Comparison of ENCODE assay signal across 18 cellular contexts in genomic region chr2:86566158-86566827, GRCh38. TPM values are rescaled to one million over a fixed set of nuclear protein-coding genes. Genes with fewer than 3 reads are reported as not detected.
A peak's percentile ranks its signal among the peaks of the same experiment; 100 is the strongest.
DNase-seq lines count a peak whose midpoint lies in the region; ATAC-seq, FAIRE-seq and TF ChIP-seq lines count a peak whose summit lies in the region.
"Had no signal": no experiment of that assay in that cellular context is flagged by ENCODE, and none has a peak within 500 bp of the region (broad histone marks: within the 10 kb centered on the region; RNA-seq: fewer than 3 reads in every experiment).

No MANE protein-coding gene starts in this region.

- no peak for TF ChIP-seq CTCF in left ventricle myocardium inferior (IDR thresholded peaks at IDR 0.05; ENCODE audit: borderline replicate concordance)
- TF ChIP-seq CTCF in fibroblast of mammary gland (conservative IDR thresholded peaks at IDR 0.05; ENCODE audit: control insufficient read depth, insufficient read depth, low read depth, low read length), result no peak
- no peak for TF ChIP-seq CTCF in D721Med (IDR thresholded peaks at IDR 0.05; ENCODE audit: insufficient read depth, missing control alignments)

- H3K4me3 ChIP-seq in left ventricle myocardium inferior, result no peak overlapping the region
- H3K4me3 ChIP-seq in fibroblast of mammary gland (ENCODE audit: control insufficient read depth, low read depth, low read length), result no peak overlapping the region
- H3K4me3 ChIP-seq: ascending aorta, colonic mucosa, testis had no signal

- no peaks in the 10 kb centered on the region for H3K9me3 ChIP-seq in left ventricle myocardium inferior (replicated peaks)
- H3K9me3 ChIP-seq: ascending aorta, colonic mucosa, testis had no signal

- no peak for FAIRE-seq in D721Med (lab: Jason Lieb, UNC)

- DNase-seq in left ventricle myocardium inferior (no peak), left ventricle myocardium superior (no peak), NCI-H82 (lab: John Stamatoyannopoulos, UW) (peak; percentile 93), fibroblast of mammary gland (ENCODE audit: low read depth) (peak; percentile 17), putamen (ENCODE audit: low spot score) (peak; percentile 50), D721Med (ENCODE audit: insufficient read length, low spot score) (no peak)
- DNase-seq in stimulated activated naive CD4-positive, alpha-beta T cell treated with Interleukin-2 at 50 U/mL for 16 hours (lab: John Stamatoyannopoulos, UW), result no peak
- DNase-seq: activated CD4-positive, alpha-beta memory T cell treated with anti-CD3 and anti-CD28 coated beads for 36 hours; activated naive CD4-positive, alpha-beta T cell treated with anti-CD3 and anti-CD28 coated beads, Interleukin-2, amount 50 U/mL, for 16 hours; colonic mucosa; NCI-H1092; NCI-H2081; stimulated activated CD4-positive, alpha-beta T cell treated with anti-CD3 and anti-CD28 coated beads, Interleukin-15, amount 100 ng/mL, for 24 hours; testis had no signal

- no peaks in the 10 kb centered on the region for H3K36me3 ChIP-seq in left ventricle myocardium inferior
- H3K36me3 ChIP-seq: ascending aorta, colonic mucosa had no signal

- ATAC-seq in left ventricle myocardium superior (no peak), HG03439 (IDR thresholded peaks at IDR 0.05; ENCODE audit: unreplicated experiment) (no peak)
- ATAC-seq: WTC11 had no signal

- intact Hi-C loops in left ventricle myocardium inferior (cut with micrococcal nuclease), result no loop called here
- intact Hi-C loops in left ventricle myocardium superior (cut with micrococcal nuclease), result no loop called here

- no peaks in the 10 kb centered on the region for H3K27me3 ChIP-seq in left ventricle myocardium inferior (ENCODE audit: low read depth)
- H3K27me3 ChIP-seq: ascending aorta, colonic mucosa, testis had no signal

- H3K4me1 ChIP-seq in left ventricle myocardium inferior, result peaks cover 32% of the 10 kb centered on the region

- H3K27ac ChIP-seq in left ventricle myocardium inferior (replicated peaks), result peak overlapping the region; percentile 36
- H3K27ac ChIP-seq: ascending aorta, colonic mucosa, KMS-11, testis had no signal

RNA-seq across cellular contexts. Expression of gene CHMP3, which starts 3.0 kb away (rescaled TPM):
- total RNA-seq in left ventricle myocardium inferior (149 TPM), left ventricle myocardium superior (184 TPM)

RNA-seq across cellular contexts. Expression of gene RNF103, which starts 57.4 kb away (rescaled TPM):
- total RNA-seq in left ventricle myocardium inferior (40.1 TPM), left ventricle myocardium superior (53.9 TPM)

Comparison
In these comparisons a context has a peak if more than half of its experiments do, and no peak if none do; other contexts are left out.
1. DNase-seq: peak in NCI-H82 (single experiment), fibroblast of mammary gland (single experiment) and putamen (single experiment); none in left ventricle myocardium inferior (single experiment), left ventricle myocardium superior (single experiment), D721Med (single experiment) and stimulated activated naive CD4-positive, alpha-beta T cell treated with Interleukin-2 at 50 U/mL for 16 hours (single experiment).